8 cellular contexts compared by ENCODE assay signal in genomic region chr12:40325349-40325960, GRCh38.
A peak's percentile ranks its signal among the peaks of the same experiment; 100 is the strongest.
DNase-seq lines count a peak whose midpoint lies in the region; ATAC-seq, FAIRE-seq and TF ChIP-seq lines count a peak whose summit lies in the region.

No MANE protein-coding gene starts in this region.

- DNase-seq in BE2C (no peak), NCI-H524 treated with DMSO at 0.1 percent for 48 hours (lab: John Stamatoyannopoulos, UW) (peak; percentile 14), bronchial epithelial cell (ENCODE audit: low read depth) (peak; percentile 60), GOT3 (lab: John Stamatoyannopoulos, UW) (no peak), GDM1 (lab: John Stamatoyannopoulos, UW) (no peak)

- H3K9me3 ChIP-seq in BE2C = no peaks in the 10 kb centered on the region
- H3K9me3 ChIP-seq in neural cell (ENCODE audit: low read length) = no peaks in the 10 kb centered on the region

- TF ChIP-seq RAD21 in neural cell (conservative IDR thresholded peaks at IDR 0.05) = peak; percentile 63

- H3K9me2 ChIP-seq in neural cell (ENCODE audit: insufficient read depth, low read length) = no peaks in the 10 kb centered on the region

- H3K79me2 ChIP-seq in neural cell (replicated peaks; ENCODE audit: insufficient read depth, low read length) = no peaks in the 10 kb centered on the region

- no peak for TF ChIP-seq EP300 in neural cell (conservative IDR thresholded peaks at IDR 0.05; ENCODE audit: poor library complexity, severe bottlenecking)

- H3F3A ChIP-seq in neural cell (ENCODE audit: insufficient read depth, low read length, poor library complexity, severe bottlenecking) = no peaks in the 10 kb centered on the region

- no peaks in the 10 kb centered on the region for H4K20me1 ChIP-seq in neural cell (ENCODE audit: insufficient read depth)

- H2AFZ ChIP-seq in neural cell (ENCODE audit: low read depth, low read length) = no peak overlapping the region

- no peaks in the 10 kb centered on the region for H3K27me3 ChIP-seq in BE2C
- H3K27me3 ChIP-seq in bronchial epithelial cell (ENCODE audit: control insufficient read depth, insufficient read depth, low read length) = no peaks in the 10 kb centered on the region
- no peaks in the 10 kb centered on the region for H3K27me3 ChIP-seq in neural cell (ENCODE audit: insufficient read depth, low read depth, low read length)

- ATAC-seq in GM18907 (IDR thresholded peaks at IDR 0.05; ENCODE audit: unreplicated experiment) (peak; percentile 94), HG03342 (IDR thresholded peaks at IDR 0.05; ENCODE audit: unreplicated experiment) (peak; percentile 89)

- H3K36me3 ChIP-seq in BE2C = no peaks in the 10 kb centered on the region
- no peaks in the 10 kb centered on the region for H3K36me3 ChIP-seq in bronchial epithelial cell (ENCODE audit: control insufficient read depth, insufficient read depth, low read length)
- no peaks in the 10 kb centered on the region for H3K36me3 ChIP-seq in neural cell (ENCODE audit: insufficient read depth, low read length)

- FAIRE-seq in bronchial epithelial cell (lab: Jason Lieb, UNC) = no peak

- no peak overlapping the region for H3K27ac ChIP-seq in neural cell (ENCODE audit: low read length)

- no peak overlapping the region for H3K4me3 ChIP-seq in BE2C (ENCODE audit: low read depth, low read length)
- no peak overlapping the region for H3K4me3 ChIP-seq in bronchial epithelial cell (ENCODE audit: low read depth, low read length)
- H3K4me3 ChIP-seq in neural cell (ENCODE audit: low read length) = no peak overlapping the region

- no peak overlapping the region for H3K4me2 ChIP-seq in neural cell (ENCODE audit: low read length)

- H3K9ac ChIP-seq in neural cell (ENCODE audit: low read length) = no peak overlapping the region

- peak; percentile 66 for TF ChIP-seq CTCF in BE2C (IDR thresholded peaks at IDR 0.05; ENCODE audit: low read depth, low read length)
- TF ChIP-seq CTCF in bronchial epithelial cell (IDR thresholded peaks at IDR 0.05; ENCODE audit: insufficient read depth, low read length, severe bottlenecking) = peak; percentile 61
- TF ChIP-seq CTCF in neural cell (IDR thresholded peaks at IDR 0.05; ENCODE audit: poor library complexity, severe bottlenecking) = peak; percentile 65

- no peaks in the 10 kb centered on the region for H3K4me1 ChIP-seq in BE2C

TF ChIP-seq in neural cell, 6 proteins besides CTCF, POLR2A, EP300 and RAD21:
- TF ChIP-seq, protein P1, sequence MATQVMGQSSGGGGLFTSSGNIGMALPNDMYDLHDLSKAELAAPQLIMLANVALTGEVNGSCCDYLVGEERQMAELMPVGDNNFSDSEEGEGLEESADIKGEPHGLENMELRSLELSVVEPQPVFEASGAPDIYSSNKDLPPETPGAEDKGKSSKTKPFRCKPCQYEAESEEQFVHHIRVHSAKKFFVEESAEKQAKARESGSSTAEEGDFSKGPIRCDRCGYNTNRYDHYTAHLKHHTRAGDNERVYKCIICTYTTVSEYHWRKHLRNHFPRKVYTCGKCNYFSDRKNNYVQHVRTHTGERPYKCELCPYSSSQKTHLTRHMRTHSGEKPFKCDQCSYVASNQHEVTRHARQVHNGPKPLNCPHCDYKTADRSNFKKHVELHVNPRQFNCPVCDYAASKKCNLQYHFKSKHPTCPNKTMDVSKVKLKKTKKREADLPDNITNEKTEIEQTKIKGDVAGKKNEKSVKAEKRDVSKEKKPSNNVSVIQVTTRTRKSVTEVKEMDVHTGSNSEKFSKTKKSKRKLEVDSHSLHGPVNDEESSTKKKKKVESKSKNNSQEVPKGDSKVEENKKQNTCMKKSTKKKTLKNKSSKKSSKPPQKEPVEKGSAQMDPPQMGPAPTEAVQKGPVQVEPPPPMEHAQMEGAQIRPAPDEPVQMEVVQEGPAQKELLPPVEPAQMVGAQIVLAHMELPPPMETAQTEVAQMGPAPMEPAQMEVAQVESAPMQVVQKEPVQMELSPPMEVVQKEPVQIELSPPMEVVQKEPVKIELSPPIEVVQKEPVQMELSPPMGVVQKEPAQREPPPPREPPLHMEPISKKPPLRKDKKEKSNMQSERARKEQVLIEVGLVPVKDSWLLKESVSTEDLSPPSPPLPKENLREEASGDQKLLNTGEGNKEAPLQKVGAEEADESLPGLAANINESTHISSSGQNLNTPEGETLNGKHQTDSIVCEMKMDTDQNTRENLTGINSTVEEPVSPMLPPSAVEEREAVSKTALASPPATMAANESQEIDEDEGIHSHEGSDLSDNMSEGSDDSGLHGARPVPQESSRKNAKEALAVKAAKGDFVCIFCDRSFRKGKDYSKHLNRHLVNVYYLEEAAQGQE (IDR thresholded peaks at IDR 0.05; ENCODE audit: borderline replicate concordance) = no peak
- TF ChIP-seq MXI1 (conservative IDR thresholded peaks at IDR 0.05; ENCODE audit: poor library complexity, severe bottlenecking) = no peak
- TF ChIP-seq EZH2 (IDR thresholded peaks at IDR 0.05; ENCODE audit: borderline replicate concordance, insufficient read depth, low read length, poor library complexity, severe bottlenecking) = no peak
- TF ChIP-seq TAF1 (IDR thresholded peaks at IDR 0.05; ENCODE audit: low read depth) = no peak
- TF ChIP-seq POLR2AphosphoS5 (IDR thresholded peaks at IDR 0.05) = no peak
- peak; percentile 61 for TF ChIP-seq SMC3 (conservative IDR thresholded peaks at IDR 0.05; ENCODE audit: poor library complexity)

Comparison
In these comparisons a context has a peak if more than half of its experiments do, and no peak if none do; other contexts are left out.
1. DNase-seq: peak in NCI-H524 treated with DMSO at 0.1 percent for 48 hours (single experiment) and bronchial epithelial cell (single experiment); none in BE2C (single experiment), GOT3 (single experiment) and GDM1 (single experiment).
2. Peak in every context shown above with its lines, with median percentiles within 50 percentile points of each other: CTCF ChIP-seq.